6 cellular contexts compared by ENCODE assay signal in genomic region chr3:12247411-12247810, GRCh38. TPM values are rescaled to one million over a fixed set of nuclear protein-coding genes. Genes with fewer than 3 reads are reported as not detected.
"Had no signal": no experiment of that assay in that cellular context is flagged by ENCODE, and none has a peak within 500 bp of the region (broad histone marks: within the 10 kb centered on the region; RNA-seq: fewer than 3 reads in every experiment).

No MANE protein-coding gene starts in this region.

- H3K4me1 Mint-ChIP-seq: IgD-negative memory B cell had no signal

- H3K4me3 Mint-ChIP-seq: IgD-negative memory B cell had no signal

- H3K27ac ChIP-seq: HL-60 had no signal

- ATAC-seq: HepG2, K562 had no signal

- DNase-seq: IMR-90, KBM-7 had no signal

- H3K4me3 ChIP-seq: K562 had no signal

- H3K27ac Mint-ChIP-seq: IgD-negative memory B cell had no signal

RNA-seq across cellular contexts. Expression of gene PPARG, which starts 41.5 kb away (rescaled TPM):
- total RNA-seq: K562 had no signal
